ENCODE assay signal across 6 cellular contexts in genomic region chr3:52845691-52846426, GRCh38. TPM values are rescaled to one million over a fixed set of nuclear protein-coding genes. Genes with fewer than 3 reads are reported as not detected.
A peak's percentile ranks its signal among the peaks of the same experiment; 100 is the strongest.
DNase-seq lines count a peak whose midpoint lies in the region; ATAC-seq lines count a peak whose summit lies in the region.

No MANE protein-coding gene starts in this region.

- DNase-seq in NAMALWA (ENCODE audit: low spot score), result peak; percentile 6
- DNase-seq in dermis blood vessel endothelial cell, result peak; percentile 32
- DNase-seq in stimulated activated CD4-positive, alpha-beta T cell treated with anti-CD3 and anti-CD28 coated beads, Interleukin-4, amount 100 ng/mL, for 1 hour, result peak; percentile 31
- DNase-seq in NCI-H82 (lab: John Stamatoyannopoulos, UW), result no peak
- no peak for DNase-seq in NCI-H2029 treated with DMSO at 0.1 percent for 48 hours (lab: John Stamatoyannopoulos, UW)

- ATAC-seq in GM19455 (IDR thresholded peaks at IDR 0.05; ENCODE audit: unreplicated experiment), result no peak

RNA-seq across cellular contexts. Expression of gene MUSTN1, which starts 11.0 kb away (rescaled TPM):
- total RNA-seq in dermis blood vessel endothelial cell, result not detected in 2 replicates

RNA-seq across cellular contexts. Expression of gene ITIH4, which starts 15.4 kb away (rescaled TPM):
- total RNA-seq in dermis blood vessel endothelial cell, result 0.19 and 1.9 TPM in 2 replicates

RNA-seq across cellular contexts. Expression of gene ITIH3, which starts 51.3 kb away (rescaled TPM):
- 0.19 and 0.34 TPM in 2 replicates for total RNA-seq in dermis blood vessel endothelial cell

RNA-seq across cellular contexts. Expression of gene STIMATE, which starts 51.5 kb away (rescaled TPM):
- total RNA-seq in dermis blood vessel endothelial cell, result 17.0 and 18.7 TPM in 2 replicates

Comparison
In these comparisons a context has a peak if more than half of its experiments do, and no peak if none do; other contexts are left out.
1. DNase-seq: peak in NAMALWA (single experiment), dermis blood vessel endothelial cell (single experiment) and stimulated activated CD4-positive, alpha-beta T cell treated with anti-CD3 and anti-CD28 coated beads, Interleukin-4, amount 100 ng/mL, for 1 hour (single experiment); none in NCI-H82 (single experiment) and NCI-H2029 treated with DMSO at 0.1 percent for 48 hours (single experiment).